In genomic region chr2:105377871-105378270, GRCh38 we compare ENCODE assay signal across 15 cellular contexts. TPM values are rescaled to one million over a fixed set of nuclear protein-coding genes. Genes with fewer than 3 reads are reported as not detected.
DNase-seq lines count a peak whose midpoint lies in the region; ATAC-seq, FAIRE-seq and TF ChIP-seq lines count a peak whose summit lies in the region.
"Had no signal": no experiment of that assay in that cellular context is flagged by ENCODE, and none has a peak within 500 bp of the region (broad histone marks: within the 10 kb centered on the region; RNA-seq: fewer than 3 reads in every experiment).

No MANE protein-coding gene starts in this region.

- H3K79me2 ChIP-seq in Loucy (ENCODE audit: insufficient read depth, low read length) (no peaks in the 10 kb centered on the region; the same call in 1 of the 2 replicates), K562 (ENCODE audit: control insufficient read depth, insufficient read depth, low read length) (no peaks in the 10 kb centered on the region)

- H3K9me2 ChIP-seq in Loucy (replicated peaks; ENCODE audit: low read depth, low read length) = no peaks in the 10 kb centered on the region

- H4K20me1 ChIP-seq in Loucy (ENCODE audit: insufficient read depth, low read length, poor library complexity, severe bottlenecking) = peaks cover 3% of the 10 kb centered on the region
- no peaks in the 10 kb centered on the region for H4K20me1 ChIP-seq in K562 (replicated peaks; ENCODE audit: control insufficient read depth, insufficient read depth, low read length)

- H3K36me3 ChIP-seq in Loucy (ENCODE audit: insufficient read depth, low read length) (peaks cover 66% of the 10 kb centered on the region; the same call in 1 of the 2 replicates), K562 (ENCODE audit: control insufficient read depth, insufficient read depth, low read length) (peaks cover 48% of the 10 kb centered on the region; the same call in 2 of the 3 replicates)

- H3K27ac ChIP-seq in K562 (ENCODE audit: extremely low read depth, low read depth, low read length) = no peak overlapping the region

- H3K27ac Mint-ChIP-seq in osteocyte (ENCODE audit: unreplicated experiment) = peak overlapping the region; percentile 15
- H3K27ac Mint-ChIP-seq: stimulated activated naive CD8-positive, alpha-beta T cell treated with anti-CD3 and anti-CD28 coated beads, Interleukin-15, Interleukin-2, amounts not matched to agents 100 ng/mL and 50 ng/mL, for 24 hours had no signal

- H2AFZ ChIP-seq in Loucy (ENCODE audit: low read length) (no peak overlapping the region), K562 (ENCODE audit: low read depth, low read length) (no peak overlapping the region)

- intact Hi-C loops in K562 (cut with micrococcal nuclease) = loop anchor here (2.0 kb wide), 1 partner anchor 143 kb away; no protein-coding TSS in a partner anchor

- no peaks in the 10 kb centered on the region for H3K27me3 Mint-ChIP-seq in osteocyte (ENCODE audit: unreplicated experiment)
- H3K27me3 Mint-ChIP-seq: stimulated activated naive CD8-positive, alpha-beta T cell treated with anti-CD3 and anti-CD28 coated beads, Interleukin-15, Interleukin-2, amounts not matched to agents 100 ng/mL and 50 ng/mL, for 24 hours had no signal

- H3K27me3 ChIP-seq in Loucy (ENCODE audit: insufficient read depth, low read length, poor library complexity, severe bottlenecking) (no peaks in the 10 kb centered on the region), K562 (ENCODE audit: control insufficient read depth in 2 of 2, insufficient read depth in 2 of 2, low read length in 2 of 2) (no peaks in the 10 kb centered on the region)

- TF ChIP-seq EP300 in K562 (IDR thresholded peaks at IDR 0.05; ENCODE audit: low read length) = no peak

- POLR2A ChIA-PET in K562 (lab: Yijun Ruan, JAX) = interaction anchor here (0.6 to 2.4 kb wide), 2 partner anchors 17 to 99 kb away, joined by 3 to 7 read pairs; no protein-coding TSS in a partner anchor

- TF ChIP-seq RAD21 in K562 (CRISPR knock-in tag; conservative IDR thresholded peaks at IDR 0.05 in 1 of 2, IDR thresholded peaks at IDR 0.05 in 1 of 2) = peak; percentile 37 to 64; a peak in 3 of 4 replicates

- no peak overlapping the region for H3K4me3 ChIP-seq in AG10803 (ENCODE audit: low read length)
- H3K4me3 ChIP-seq in Loucy (ENCODE audit: low read length, poor library complexity, severe bottlenecking) = no peak overlapping the region
- H3K4me3 ChIP-seq in K562 = no peak overlapping the region

- peaks cover 63% of the 10 kb centered on the region for H3K36me3 Mint-ChIP-seq in osteocyte (ENCODE audit: unreplicated experiment)

- WGBS in K562 (ENCODE audit: insufficient coverage, low coverage, missing lambda C conversion rate) = 78% methylated on average over 3 of the region's 3 CpGs

- no peak overlapping the region for H3K4me3 Mint-ChIP-seq in osteocyte (ENCODE audit: unreplicated experiment)
- H3K4me3 Mint-ChIP-seq: stimulated activated naive CD8-positive, alpha-beta T cell treated with anti-CD3 and anti-CD28 coated beads, Interleukin-15, Interleukin-2, amounts not matched to agents 100 ng/mL and 50 ng/mL, for 24 hours had no signal

- TF ChIP-seq CTCF in AG10803 (conservative IDR thresholded peaks at IDR 0.05; ENCODE audit: low read length) (peak; percentile 15; the same call in 1 of the 2 replicates), Loucy (conservative IDR thresholded peaks at IDR 0.05; ENCODE audit: low read length) (peak; percentile 33; the same call in 1 of the 2 replicates), K562 (IDR thresholded peaks at IDR 0.05 in 2 of 3, conservative IDR thresholded peaks at IDR 0.05 in 1 of 3; ENCODE audit: insufficient read depth in 2 of 3, low read depth in 1 of 3, low read length in 3 of 3) (peak; percentile 27 to 61 (median 33); a peak in 3 of 6 replicates), osteocyte (IDR thresholded peaks at IDR 0.05) (peak; percentile 32)

- in situ Hi-C loops in K562 (cut with MboI) = no loop called here

- H3K4me1 ChIP-seq in Loucy (ENCODE audit: insufficient read depth, low read length, poor library complexity, severe bottlenecking) = peaks cover 6% of the 10 kb centered on the region
- peaks cover 0 to 20% of the 10 kb centered on the region in 2 experiments; a peak in 3 of 5 replicates for H3K4me1 ChIP-seq in K562 (replicated peaks in 1 of 2; ENCODE audit: control insufficient read depth in 2 of 2, insufficient read depth in 2 of 2, low read length in 2 of 2)

- no peaks in the 10 kb centered on the region for H3K9me3 ChIP-seq in Loucy (ENCODE audit: insufficient read depth, low read depth, low read length)
- H3K9me3 ChIP-seq in K562 (replicated peaks; ENCODE audit: control insufficient read depth, insufficient read depth, low read depth, low read length) = no peaks in the 10 kb centered on the region

- H3K4me1 Mint-ChIP-seq in osteocyte (ENCODE audit: unreplicated experiment) = peaks cover 89% of the 10 kb centered on the region

- no peaks in the 10 kb centered on the region for H3K9me3 Mint-ChIP-seq in osteocyte (ENCODE audit: unreplicated experiment)
- H3K9me3 Mint-ChIP-seq: stimulated activated naive CD8-positive, alpha-beta T cell treated with anti-CD3 and anti-CD28 coated beads, Interleukin-15, Interleukin-2, amounts not matched to agents 100 ng/mL and 50 ng/mL, for 24 hours had no signal

- no peak for FAIRE-seq in K562 (lab: Jason Lieb, UNC)

- peak; percentile 20; the same call in 1 of the 3 replicates for ATAC-seq in K562
- no peak for ATAC-seq in HG02981 (IDR thresholded peaks at IDR 0.05; ENCODE audit: unreplicated experiment)
- ATAC-seq in HG03196 (IDR thresholded peaks at IDR 0.05; ENCODE audit: unreplicated experiment) = no peak

- no peak for DNase-seq in AG10803 (ENCODE audit: low read depth)
- DNase-seq in K562 (ENCODE audit: extremely low read depth in 1 of 4, low spot score in 3 of 4) = peak in 1 of 4 experiments; percentile 29
- DNase-seq in osteocyte (ENCODE audit: extremely low spot score, unreplicated experiment) = no peak
- no peak for DNase-seq in middle frontal gyrus (ENCODE audit: extremely low spot score, low spot score)
- DNase-seq in OCI-M2 (lab: John Stamatoyannopoulos, UW; ENCODE audit: unreplicated experiment) = no peak
- DNase-seq: activated CD4-positive, CD25-positive, alpha-beta regulatory T cell treated with anti-CD3 and anti-CD28 coated beads, Interleukin-2, amount 50 U/mL, for 72 hours; activated T-cell treated with anti-CD3 and anti-CD28 coated beads, Interleukin-2, amount 50 U/mL, for 1 hour; amniotic stem cell; dermis blood vessel endothelial cell; NCI-H1694; NCI-H774 had no signal

- H3K4me2 ChIP-seq in Loucy (ENCODE audit: low read depth, low read length, poor library complexity, severe bottlenecking) = no peak overlapping the region
- no peak overlapping the region for H3K4me2 ChIP-seq in K562 (ENCODE audit: insufficient read depth, low read length)

- CTCF ChIA-PET in K562 (lab: Yijun Ruan, JAX; ENCODE audit: low intra/inter-chr PET ratio) = interaction anchor here (1.2 to 1.9 kb wide), 2 partner anchors 139 to 143 kb away, joined by 4 to 18 read pairs; no protein-coding TSS in a partner anchor

- no peaks in the 10 kb centered on the region for H3K9me1 ChIP-seq in K562 (ENCODE audit: control insufficient read depth, insufficient read depth, low read length)

- H3F3A ChIP-seq in Loucy (ENCODE audit: low read depth) = no peaks in the 10 kb centered on the region

- H3K9ac ChIP-seq in Loucy (ENCODE audit: low read depth, low read length, poor library complexity, severe bottlenecking) (no peak overlapping the region), K562 (ENCODE audit: insufficient read depth in 1 of 2, low read depth in 2 of 2, low read length in 2 of 2) (no peak overlapping the region)

- no peak for TF ChIP-seq POLR2A in K562 (conservative IDR thresholded peaks at IDR 0.05)

- no TSS peak for BruUV-seq in K562 (replicated peaks; lab: Mats Ljungman, UMichigan)

RNA-seq across cellular contexts. Expression of gene FHL2, which starts 21.0 kb away (rescaled TPM):
- 11.6 and 14.9 TPM in 2 replicates for total RNA-seq in K562 (2011; cell fraction: chromatin; rRNA removed; ENCODE audit: low replicate concordance)
- 8.7 and 15.1 TPM in 2 replicates for total RNA-seq in K562 (2011; cell fraction: nucleolus; rRNA removed)
- total RNA-seq in K562 (2011; cell fraction: nucleoplasm; rRNA removed) = 14.7 and 16.9 TPM in 2 replicates
- total RNA-seq in K562 (2014; rRNA removed) = 24.9 and 30.4 TPM in 2 replicates
- total RNA-seq in K562 (2014; rRNA removed; fragmentation: Illumina TruSeq; extraction: Trizol) = 20.4 and 23.9 TPM in 2 replicates
- total RNA-seq in K562 (2015; rRNA removed; fragmentation: Illumina TruSeq; extraction: Trizol) = 13.9 and 14.4 TPM in 2 replicates
- 31.4 and 33.6 TPM in 2 replicates for total RNA-seq in K562 (2021)
- 7.5 and 24.2 TPM in 2 replicates for polyA plus RNA-seq in K562 (2011; rRNA removed)
- polyA plus RNA-seq in K562 (2011; cell fraction: cytosol; rRNA removed) = 10.0 and 28.0 TPM in 2 replicates
- 3.5 and 10.2 TPM in 2 replicates for polyA plus RNA-seq in K562 (2011; cell fraction: nucleus; rRNA removed)
- polyA plus RNA-seq in K562 (2012) = 28.9 and 53.6 TPM in 2 replicates
- 31.3 and 33.1 TPM in 2 replicates for polyA plus RNA-seq in K562 (2014; fragmentation: Illumina TruSeq; extraction: Trizol)
- polyA plus RNA-seq in K562 (2014; fragmentation: Nextera tagmentation; extraction: Ambion mirVana) = 10 to 100 TPM; 13.7 to 16.6 TPM
- 32.5 and 34.5 TPM in 2 replicates for polyA plus RNA-seq in K562 (2014; rRNA removed)
- polyA minus RNA-seq in K562 (2011; rRNA and poly(A)+ RNA removed) = 9.1 and 18.7 TPM in 2 replicates
- 5.1 and 5.5 TPM in 2 replicates for polyA minus RNA-seq in K562 (2011; cell fraction: cytosol; rRNA and poly(A)+ RNA removed)
- polyA minus RNA-seq in K562 (2011; cell fraction: nucleus; rRNA and poly(A)+ RNA removed) = 1.9 and 10.8 TPM in 2 replicates
- total RNA-seq in osteocyte = 76.8 and 78.7 TPM in 2 replicates

RNA-seq across cellular contexts. Expression of gene C2orf49, which starts 40.5 kb away (rescaled TPM):
- total RNA-seq in K562 (2011; cell fraction: chromatin; rRNA removed; ENCODE audit: low replicate concordance) = 10.0 and 22.3 TPM in 2 replicates
- 7.4 and 7.7 TPM in 2 replicates for total RNA-seq in K562 (2011; cell fraction: nucleolus; rRNA removed)
- total RNA-seq in K562 (2011; cell fraction: nucleoplasm; rRNA removed) = 15.1 and 30.0 TPM in 2 replicates
- total RNA-seq in K562 (2014; rRNA removed) (16.2 and 22.8 TPM in 2 replicates), K562 (2014; rRNA removed; fragmentation: Illumina TruSeq; extraction: Trizol) (26.2 and 27.8 TPM in 2 replicates), K562 (2015; rRNA removed; fragmentation: Illumina TruSeq; extraction: Trizol) (22.6 and 25.6 TPM in 2 replicates), K562 (2021) (17.9 and 18.2 TPM in 2 replicates), osteocyte (19.3 and 20.7 TPM in 2 replicates)
- polyA plus RNA-seq in K562 (2011; rRNA removed) (27.6 and 32.7 TPM in 2 replicates), K562 (2014; fragmentation: Illumina TruSeq; extraction: Trizol) (33.0 and 38.2 TPM in 2 replicates), K562 (2014; fragmentation: Nextera tagmentation; extraction: Ambion mirVana) (10 to 100 TPM; 20.4 to 24.2 TPM), K562 (2014; rRNA removed) (24.0 and 28.9 TPM in 2 replicates)
- polyA plus RNA-seq in K562 (2011; cell fraction: cytosol; rRNA removed) = 4.5 and 13.5 TPM in 2 replicates
- polyA plus RNA-seq in K562 (2011; cell fraction: nucleus; rRNA removed) = 12.1 and 18.5 TPM in 2 replicates
- 18.0 and 22.4 TPM in 2 replicates for polyA plus RNA-seq in K562 (2012)
- 16.1 and 16.6 TPM in 2 replicates for polyA minus RNA-seq in K562 (2011; rRNA and poly(A)+ RNA removed)
- 7.7 and 8.6 TPM in 2 replicates for polyA minus RNA-seq in K562 (2011; cell fraction: cytosol; rRNA and poly(A)+ RNA removed)
- 8.3 and 13.3 TPM in 2 replicates for polyA minus RNA-seq in K562 (2011; cell fraction: nucleus; rRNA and poly(A)+ RNA removed)

RNA-seq across cellular contexts. Expression of gene TGFBRAP1, which starts 48.3 kb away (rescaled TPM):
- total RNA-seq in K562 (2011; cell fraction: chromatin; rRNA removed; ENCODE audit: low replicate concordance) = 12.6 and 19.3 TPM in 2 replicates
- total RNA-seq in K562 (2011; cell fraction: nucleolus; rRNA removed) = 11.0 and 11.4 TPM in 2 replicates
- 9.5 and 11.0 TPM in 2 replicates for total RNA-seq in K562 (2011; cell fraction: nucleoplasm; rRNA removed)
- total RNA-seq in K562 (2014; rRNA removed) (12.2 and 14.8 TPM in 2 replicates), K562 (2014; rRNA removed; fragmentation: Illumina TruSeq; extraction: Trizol) (10.1 and 11.0 TPM in 2 replicates), K562 (2015; rRNA removed; fragmentation: Illumina TruSeq; extraction: Trizol) (12.8 and 13.0 TPM in 2 replicates), K562 (2021) (18.0 and 19.6 TPM in 2 replicates), osteocyte (17.9 and 21.2 TPM in 2 replicates)
- polyA plus RNA-seq in K562 (2011; rRNA removed) (8.9 TPM in 2 replicates), K562 (2014; fragmentation: Illumina TruSeq; extraction: Trizol) (15.5 and 16.0 TPM in 2 replicates), K562 (2014; fragmentation: Nextera tagmentation; extraction: Ambion mirVana) (1 to 10 TPM; 3.7 to 4.3 TPM), K562 (2014; rRNA removed) (10.5 and 13.8 TPM in 2 replicates)
- 9.1 and 10.5 TPM in 2 replicates for polyA plus RNA-seq in K562 (2011; cell fraction: cytosol; rRNA removed)
- polyA plus RNA-seq in K562 (2011; cell fraction: nucleus; rRNA removed) = 14.7 and 21.4 TPM in 2 replicates
- 11.4 and 13.0 TPM in 2 replicates for polyA plus RNA-seq in K562 (2012)
- polyA minus RNA-seq in K562 (2011; rRNA and poly(A)+ RNA removed) = 9.3 and 11.3 TPM in 2 replicates
- polyA minus RNA-seq in K562 (2011; cell fraction: cytosol; rRNA and poly(A)+ RNA removed) = 9.6 and 10.6 TPM in 2 replicates
- 8.6 and 9.9 TPM in 2 replicates for polyA minus RNA-seq in K562 (2011; cell fraction: nucleus; rRNA and poly(A)+ RNA removed)
